In the genomic region with DNA sequence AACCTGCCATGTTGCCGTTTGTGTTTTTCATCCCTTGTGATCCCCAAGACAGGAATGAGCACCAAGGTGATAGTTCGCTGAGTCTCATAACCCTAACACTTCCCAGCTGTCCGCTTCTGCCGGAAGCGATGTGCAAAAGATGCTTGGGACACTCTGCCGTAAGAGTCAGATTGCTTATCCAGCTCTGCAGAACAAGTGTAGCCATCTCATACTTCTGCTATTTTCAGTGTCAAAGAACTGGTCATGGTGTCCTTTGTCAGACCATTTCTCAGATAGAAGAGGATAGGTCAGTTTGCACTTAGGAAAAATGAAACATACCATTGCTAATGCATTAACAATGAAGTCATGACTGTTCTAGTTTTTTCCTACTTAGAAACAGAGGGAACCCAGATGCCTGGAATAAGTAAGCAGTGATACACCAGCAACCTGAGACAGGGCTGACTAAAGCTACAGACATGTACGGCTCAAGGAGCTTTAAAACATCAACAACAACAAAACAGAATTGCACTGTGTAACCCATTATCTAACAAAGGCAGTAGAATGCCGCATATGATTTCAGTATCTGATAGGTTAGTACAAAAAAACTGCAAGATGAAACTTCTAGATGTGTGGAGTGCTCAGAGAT, we compare ENCODE assay signal across 10 cellular contexts. TPM values are rescaled to one million over a fixed set of nuclear protein-coding genes. Genes with fewer than 3 reads are reported as not detected.
DNase-seq lines count a peak whose midpoint lies in the region; ATAC-seq and TF ChIP-seq lines count a peak whose summit lies in the region.
"Had no signal": no experiment of that assay in that cellular context is flagged by ENCODE, and none has a peak within 500 bp of the region (broad histone marks: within the 10 kb centered on the region; RNA-seq: fewer than 3 reads in every experiment).

No MANE protein-coding gene starts in this region.

- H3K36me3 Mint-ChIP-seq in natural killer cell treated with Interleukin-12 subunit alpha and Interleukin-12 subunit beta and Interleukin-15 and Interleukin-18, amount 100 ng/mL, for 72 hours = no peaks in the 10 kb centered on the region

- H3K79me2 ChIP-seq in hepatocyte = peaks cover 8% of the 10 kb centered on the region

- no peak for ATAC-seq in body of pancreas
- ATAC-seq in natural killer cell treated with Interleukin-12 subunit alpha and Interleukin-12 subunit beta and Interleukin-15 and Interleukin-18, amount 100 ng/mL, for 72 hours = no peak
- no peak for ATAC-seq in HG03342 (IDR thresholded peaks at IDR 0.05; ENCODE audit: unreplicated experiment)

- H3K36me3 ChIP-seq in hepatocyte (replicated peaks; ENCODE audit: insufficient read depth, low read depth) = no peaks in the 10 kb centered on the region
- no peaks in the 10 kb centered on the region for H3K36me3 ChIP-seq in stomach smooth muscle (ENCODE audit: control insufficient read depth in 2 of 2, insufficient read depth in 2 of 2, low read length in 2 of 2)
- H3K36me3 ChIP-seq in body of pancreas (replicated peaks in 1 of 2; ENCODE audit: insufficient read depth in 1 of 2, low read depth in 2 of 2) = no peaks in the 10 kb centered on the region

- no peak overlapping the region for H2AFZ ChIP-seq in hepatocyte

- intact Hi-C loops in body of pancreas (cut with DNase I) = no loop called here

- H3K4me1 ChIP-seq in hepatocyte (ENCODE audit: insufficient read depth) (peaks cover 46% of the 10 kb centered on the region), stomach smooth muscle (ENCODE audit: control insufficient read depth, insufficient read depth, low read length) (peaks cover 47% of the 10 kb centered on the region), body of pancreas (peaks cover 8% of the 10 kb centered on the region)

- no peaks in the 10 kb centered on the region for H3K4me1 Mint-ChIP-seq in natural killer cell treated with Interleukin-12 subunit alpha and Interleukin-12 subunit beta and Interleukin-15 and Interleukin-18, amount 100 ng/mL, for 72 hours (ENCODE audit: low read depth in 2 of 2)

- no peak overlapping the region for H3K27ac Mint-ChIP-seq in natural killer cell treated with Interleukin-12 subunit alpha and Interleukin-12 subunit beta and Interleukin-15 and Interleukin-18, amount 100 ng/mL, for 72 hours

- H3K9me3 ChIP-seq in hepatocyte (ENCODE audit: low read depth) = no peaks in the 10 kb centered on the region
- no peaks in the 10 kb centered on the region for H3K9me3 ChIP-seq in stomach smooth muscle (ENCODE audit: control insufficient read depth in 2 of 2, low read length in 2 of 2)
- H3K9me3 ChIP-seq in body of pancreas = no peaks in the 10 kb centered on the region

- H3K27me3 ChIP-seq in hepatocyte = no peaks in the 10 kb centered on the region
- H3K27me3 ChIP-seq in stomach smooth muscle (ENCODE audit: control insufficient read depth in 1 of 2, insufficient read depth in 2 of 2, low read length in 2 of 2) = no peaks in the 10 kb centered on the region
- H3K27me3 ChIP-seq in body of pancreas = no peaks in the 10 kb centered on the region

- TF ChIP-seq POLR2A in body of pancreas (IDR thresholded peaks at IDR 0.05) = no peak

- peak overlapping the region; percentile 36 for H3K4me2 ChIP-seq in hepatocyte

- peaks cover 11 to 31% of the 10 kb centered on the region in 2 donors for H3K27me3 Mint-ChIP-seq in natural killer cell treated with Interleukin-12 subunit alpha and Interleukin-12 subunit beta and Interleukin-15 and Interleukin-18, amount 100 ng/mL, for 72 hours

- H3K27ac ChIP-seq in hepatocyte (peak overlapping the region; percentile 59), stomach smooth muscle (ENCODE audit: low read length) (peak overlapping the region; percentile 26), body of pancreas (no peak overlapping the region)

- no peaks in the 10 kb centered on the region for H4K20me1 ChIP-seq in hepatocyte (ENCODE audit: insufficient read depth, poor library complexity, severe bottlenecking)

- in situ Hi-C loops in astrocyte of the spinal cord (cut with HindIII; ENCODE audit: low sequenced_read_pairs) = no loop called here

- no peak overlapping the region for H3K4me3 Mint-ChIP-seq in natural killer cell treated with Interleukin-12 subunit alpha and Interleukin-12 subunit beta and Interleukin-15 and Interleukin-18, amount 100 ng/mL, for 72 hours

- H3K9me2 ChIP-seq in hepatocyte (replicated peaks; ENCODE audit: insufficient read depth) = no peaks in the 10 kb centered on the region

- H3K9me3 Mint-ChIP-seq in natural killer cell treated with Interleukin-12 subunit alpha and Interleukin-12 subunit beta and Interleukin-15 and Interleukin-18, amount 100 ng/mL, for 72 hours = no peaks in the 10 kb centered on the region

- H3K4me3 ChIP-seq in HFF-Myc (replicated peaks; ENCODE audit: low read depth, low read length) = peak overlapping the region; percentile 28
- peak overlapping the region; percentile 30 for H3K4me3 ChIP-seq in astrocyte of the spinal cord (ENCODE audit: low read depth, low read length)
- H3K4me3 ChIP-seq in hepatocyte = no peak overlapping the region
- H3K4me3 ChIP-seq in stomach smooth muscle (ENCODE audit: low read length in 2 of 2) = peak overlapping the region; percentile 51 to 73
- H3K4me3 ChIP-seq in body of pancreas = no peak overlapping the region
- H3K4me3 ChIP-seq: skin epidermis had no signal

- DNase-seq in HFF-Myc (ENCODE audit: extremely low read depth, low read depth) (peak; percentile 91), astrocyte of the spinal cord (ENCODE audit: low read depth, low spot score) (peak; percentile 94), hepatocyte (ENCODE audit: low spot score) (peak; percentile 66), NCI-H2196 (lab: John Stamatoyannopoulos, UW; ENCODE audit: unreplicated experiment) (no peak), body of pancreas (no peak)
- no peak for DNase-seq in natural killer cell treated with Interleukin-12 subunit alpha and Interleukin-12 subunit beta and Interleukin-15 and Interleukin-18, amount 100 ng/mL, for 72 hours (ENCODE audit: low spot score)
- DNase-seq: NCI-H1930 had no signal

- WGBS in hepatocyte (ENCODE audit: low lambda C conversion rate, missing lambda C conversion rate) = 42% methylated on average over 8 of the region's 8 CpGs
- WGBS in body of pancreas, 2 donors = 75 to 80% methylated on average over 8 of the region's 8 CpGs

- no peak for TF ChIP-seq CTCF in HFF-Myc (IDR thresholded peaks at IDR 0.05; ENCODE audit: low read depth, low read length, missing control alignments)
- TF ChIP-seq CTCF in astrocyte of the spinal cord (IDR thresholded peaks at IDR 0.05; ENCODE audit: low read depth, low read length) = no peak
- TF ChIP-seq CTCF in hepatocyte (IDR thresholded peaks at IDR 0.05; ENCODE audit: poor library complexity) = no peak
- no peak for TF ChIP-seq CTCF in body of pancreas (IDR thresholded peaks at IDR 0.05)

- peak overlapping the region; percentile 55 to 75 for H3K9ac ChIP-seq in stomach smooth muscle (ENCODE audit: low read length in 2 of 2)

RNA-seq across cellular contexts. Expression of a gene that starts 15.0 kb away (rescaled TPM):
- total RNA-seq in hepatocyte (3.8 and 12.6 TPM in 2 replicates), body of pancreas (1 to 10 TPM in 1 of 2 donors, under 1 TPM in 1; 0.66 to 1.3 TPM)
- 4.3 and 5.2 TPM in 2 replicates for polyA plus RNA-seq in hepatocyte
- total RNA-seq in natural killer cell treated with Interleukin-12 subunit alpha and Interleukin-12 subunit beta and Interleukin-15 and Interleukin-18, amount 100 ng/mL, for 72 hours = not detected

Comparison
In these comparisons a context has a peak if more than half of its experiments do, and no peak if none do; other contexts are left out.
1. DNase-seq: peak in HFF-Myc (single experiment), astrocyte of the spinal cord (single experiment) and hepatocyte (single experiment); none in NCI-H2196 (single experiment), body of pancreas (0 of 4) and natural killer cell treated with Interleukin-12 subunit alpha and Interleukin-12 subunit beta and Interleukin-15 and Interleukin-18, amount 100 ng/mL, for 72 hours (single experiment).
2. H3K4me3 ChIP-seq: peak in HFF-Myc (single experiment), astrocyte of the spinal cord (single experiment) and stomach smooth muscle (2 of 2); none in hepatocyte (single experiment) and body of pancreas (0 of 2).
3. H3K27ac ChIP-seq: peak in hepatocyte (single experiment) and stomach smooth muscle (single experiment); none in body of pancreas (0 of 4).